18 cellular contexts compared by ENCODE assay signal in genomic region chr18:62017618-62018017, GRCh38.
A peak's percentile ranks its signal among the peaks of the same experiment; 100 is the strongest.
DNase-seq lines count a peak whose midpoint lies in the region; ATAC-seq and TF ChIP-seq lines count a peak whose summit lies in the region.
"Had no signal": no experiment of that assay in that cellular context is flagged by ENCODE, and none has a peak within 500 bp of the region (broad histone marks: within the 10 kb centered on the region; RNA-seq: fewer than 3 reads in every experiment).

No MANE protein-coding gene starts in this region.

- ATAC-seq in left colon = peak; percentile 54

- TF ChIP-seq CTCF in chondrocyte (IDR thresholded peaks at IDR 0.05) = no peak

- DNase-seq in RPMI7951 (ENCODE audit: low read depth) (peak; percentile 50), chondrocyte (ENCODE audit: low spot score) (no peak), left colon (no peak), ecto neural progenitor cell (ENCODE audit: low spot score) (no peak), middle frontal gyrus (ENCODE audit: extremely low spot score, low spot score) (no peak), C1 segment of cervical spinal cord (lab: John Stamatoyannopoulos, UW) (no peak), NCI-H526 (lab: John Stamatoyannopoulos, UW) (no peak)
- DNase-seq: activated CD4-positive, alpha-beta T cell treated with anti-CD3 and anti-CD28 coated beads, Interleukin-2, amount 10 ng/mL, durations not matched to agents 24 days and 14 days; activated T-cell treated with anti-CD3 and anti-CD28 coated beads, Interleukin-2, amount 50 U/mL, for 1 hour; DMS79; H7; hippocampal formation; NCI-H1417; occipital lobe had no signal

- H3K4me3 Mint-ChIP-seq in chondrocyte (ENCODE audit: unreplicated experiment) = peak overlapping the region; percentile 4
- H3K4me3 Mint-ChIP-seq: activated CD4-positive, alpha-beta T cell treated with anti-CD3 and anti-CD28 coated beads, Interleukin-2, amount 10 ng/mL, durations not matched to agents 24 days and 14 days; activated naive CD8-positive, alpha-beta T cell; T-helper 1 cell treated with Interleukin-12 subunit alpha and Interleukin-12 subunit beta and Interleukin-4 antibody, amounts not matched to agents 30 μg/mL and 1 μg/mL, for 36 hours had no signal

- H3K4me1 ChIP-seq in stomach smooth muscle (ENCODE audit: control insufficient read depth, insufficient read depth, low read length) = peaks cover 7% of the 10 kb centered on the region

- H3K27ac Mint-ChIP-seq in chondrocyte (ENCODE audit: unreplicated experiment) = peak overlapping the region; percentile 92
- H3K27ac Mint-ChIP-seq: activated CD4-positive, alpha-beta T cell treated with anti-CD3 and anti-CD28 coated beads, Interleukin-2, amount 10 ng/mL, durations not matched to agents 24 days and 14 days; activated naive CD8-positive, alpha-beta T cell; T-helper 1 cell treated with Interleukin-12 subunit alpha and Interleukin-12 subunit beta and Interleukin-4 antibody, amounts not matched to agents 30 μg/mL and 1 μg/mL, for 36 hours had no signal

- H3K4me3 ChIP-seq in stomach smooth muscle (ENCODE audit: low read length in 2 of 2) = peak overlapping the region in 1 of 2 donors; percentile 16

- no peaks in the 10 kb centered on the region for H3K27me3 ChIP-seq in stomach smooth muscle (ENCODE audit: control insufficient read depth in 1 of 2, insufficient read depth in 2 of 2, low read length in 2 of 2)

- peaks cover 3% of the 10 kb centered on the region for H3K36me3 Mint-ChIP-seq in chondrocyte (ENCODE audit: low read depth)

- H3K9me3 Mint-ChIP-seq in chondrocyte (ENCODE audit: low read depth) = peaks cover 3% of the 10 kb centered on the region
- H3K9me3 Mint-ChIP-seq: T-helper 1 cell treated with Interleukin-12 subunit alpha and Interleukin-12 subunit beta and Interleukin-4 antibody, amounts not matched to agents 30 μg/mL and 1 μg/mL, for 36 hours had no signal

- H3K9ac ChIP-seq in stomach smooth muscle (ENCODE audit: low read length in 2 of 2) = no peak overlapping the region

- H3K27me3 Mint-ChIP-seq in chondrocyte (ENCODE audit: low read depth) = no peaks in the 10 kb centered on the region

- H3K4me1 Mint-ChIP-seq in chondrocyte (ENCODE audit: low read depth) = peaks cover 26% of the 10 kb centered on the region
- H3K4me1 Mint-ChIP-seq: activated CD4-positive, alpha-beta T cell treated with anti-CD3 and anti-CD28 coated beads, Interleukin-2, amount 10 ng/mL, durations not matched to agents 24 days and 14 days had no signal

- intact Hi-C loops in left colon (cut with DNase I, micrococcal nuclease) = no loop called here

- no peaks in the 10 kb centered on the region for H3K9me3 ChIP-seq in stomach smooth muscle (ENCODE audit: control insufficient read depth in 2 of 2, low read length in 2 of 2)

- peak overlapping the region; percentile 37 for H3K27ac ChIP-seq in stomach smooth muscle (ENCODE audit: low read length)
- H3K27ac ChIP-seq: C4-2B had no signal

- no peaks in the 10 kb centered on the region for H3K36me3 ChIP-seq in stomach smooth muscle (ENCODE audit: control insufficient read depth in 2 of 2, insufficient read depth in 2 of 2, low read length in 2 of 2)
